In the genomic region with DNA sequence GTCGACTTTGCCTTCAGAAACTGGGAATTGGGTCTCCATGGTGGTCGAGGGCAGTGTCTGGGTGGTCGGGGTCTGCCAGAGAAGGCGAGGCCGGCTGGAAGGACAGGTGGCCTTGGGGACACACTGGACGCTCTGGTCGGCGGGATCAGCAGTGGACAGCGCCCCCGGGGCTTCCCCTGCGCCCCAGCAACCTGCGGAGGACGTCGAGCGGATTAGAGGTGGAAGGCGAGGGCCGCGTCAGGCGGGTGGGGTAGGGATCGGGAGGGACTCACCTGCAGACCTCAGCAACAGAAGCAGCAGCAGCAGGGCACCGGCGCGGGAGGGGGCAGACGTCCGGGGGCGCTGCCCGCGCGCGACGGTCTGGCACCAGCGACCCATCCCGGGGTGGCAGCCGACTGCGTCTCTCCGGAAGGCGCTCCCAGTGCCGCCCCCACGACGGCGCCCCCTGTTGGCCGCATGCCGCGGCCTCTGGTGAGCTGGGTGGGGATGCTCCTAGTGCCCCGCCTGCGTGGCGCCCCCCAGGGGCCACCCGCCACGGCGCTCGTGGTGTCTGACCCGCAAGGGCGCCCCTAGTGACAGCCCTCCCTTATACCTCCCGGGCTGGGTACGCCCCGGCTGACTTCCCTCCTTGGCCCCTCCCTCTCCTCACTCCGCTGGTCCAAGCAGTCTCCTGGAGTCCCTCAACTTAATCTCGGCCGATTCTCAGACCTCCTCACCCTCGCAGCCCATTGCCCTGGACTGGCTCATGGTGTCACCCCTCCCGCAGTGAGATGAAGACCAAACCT, we compare ENCODE assay signal across 10 cellular contexts. TPM values are rescaled to one million over a fixed set of nuclear protein-coding genes. Genes with fewer than 3 reads are reported as not detected.
DNase-seq lines count a peak whose midpoint lies in the region; ATAC-seq and TF ChIP-seq lines count a peak whose summit lies in the region.
"Had no signal": no experiment of that assay in that cellular context is flagged by ENCODE, and none has a peak within 500 bp of the region (broad histone marks: within the 10 kb centered on the region; RNA-seq: fewer than 3 reads in every experiment).

PRSS50 (minus strand) TSS at position 423 of the 785 bp plus-strand sequence; CDS start at position 378, 45 bp downstream.

- intact Hi-C loops in PC-9 (cut with micrococcal nuclease; ENCODE audit: unreplicated experiment), result no loop called here

- peaks cover 0 to 25% (median 23%) of the 10 kb centered on the region in 3 donors for H3K27me3 Mint-ChIP-seq in naive B cell

- CTCF ChIA-PET in PC-9 (lab: Charles Lee), result no interaction called here

- H2AFZ ChIP-seq in GM23248, result no peak within 1 kb of the TSS
- H2AFZ ChIP-seq in PC-9, result no peak within 1 kb of the TSS

- H3K4me1 ChIP-seq in GM23248 (ENCODE audit: insufficient read depth) (no peaks in the 10 kb centered on the region), PC-9 (replicated peaks; ENCODE audit: insufficient read depth) (no peaks in the 10 kb centered on the region)

- H3K36me3 ChIP-seq in GM23248 (ENCODE audit: low read depth), result no peaks in the 10 kb centered on the region
- no peaks in the 10 kb centered on the region for H3K36me3 ChIP-seq in PC-9 (ENCODE audit: low read depth)
- H3K36me3 ChIP-seq: neutrophil had no signal

- H3K4me2 ChIP-seq in GM23248 (ENCODE audit: unreplicated experiment) (no peak within 1 kb of the TSS), PC-9 (no peak within 1 kb of the TSS)

- H3K27ac ChIP-seq in GM23248 (no peak within 1 kb of the TSS), PC-9 (no peak within 1 kb of the TSS)
- H3K27ac ChIP-seq: neutrophil had no signal

- H3K9me2 ChIP-seq in GM23248 (ENCODE audit: insufficient read depth), result no peaks in the 10 kb centered on the region
- H3K9me2 ChIP-seq in PC-9 (ENCODE audit: insufficient read depth), result no peaks in the 10 kb centered on the region

- TF ChIP-seq CTCF in AG09309 (IDR thresholded peaks at IDR 0.05; ENCODE audit: control insufficient read depth, insufficient read depth, low read depth, low read length, missing control alignments) (peak; percentile 25), PC-9 (conservative IDR thresholded peaks at IDR 0.05) (no peak; the same call in 1 of the 2 replicates)

- 53 to 73% methylated on average over 30 to 51 of the region's 61 CpGs for WGBS in GM23248 (ENCODE audit: low coverage in 1 of 2, low lambda C conversion rate in 2 of 2, missing lambda C conversion rate in 2 of 2), 2 experiments

- peaks cover 0 to 4% (median 0%) of the 10 kb centered on the region in 3 donors for H3K4me1 Mint-ChIP-seq in naive B cell

- no peak within 1 kb of the TSS for H3K4me3 Mint-ChIP-seq in naive B cell

- H3F3A ChIP-seq in GM23248 (ENCODE audit: insufficient read depth), result no peaks in the 10 kb centered on the region
- no peaks in the 10 kb centered on the region for H3F3A ChIP-seq in PC-9 (ENCODE audit: insufficient read depth, low read depth)

- H3K36me3 Mint-ChIP-seq in naive B cell, result peaks cover 0 to 4% of the 10 kb centered on the region in 2 donors

- ATAC-seq in naive B cell (ENCODE audit: low read depth in 2 of 2), result peak; percentile 60 to 62
- no peak for ATAC-seq in GM21528 (IDR thresholded peaks at IDR 0.05; ENCODE audit: low FRiP score, unreplicated experiment)

- peak within 1 kb of the TSS in 1 of 6 donors; percentile 63 for H3K27ac Mint-ChIP-seq in naive B cell

- no peaks in the 10 kb centered on the region for H3K9me3 ChIP-seq in GM23248 (ENCODE audit: low read depth)
- no peaks in the 10 kb centered on the region for H3K9me3 ChIP-seq in PC-9 (ENCODE audit: insufficient read depth, low read depth)
- H3K9me3 ChIP-seq: neutrophil had no signal

- POLR2A ChIA-PET in PC-9 (lab: Charles Lee; ENCODE audit: unreplicated experiment), result no interaction called here

- no peak within 1 kb of the TSS for H3K9ac ChIP-seq in GM23248

- peaks cover 0 to 7% (median 0%) of the 10 kb centered on the region in 7 donors for H3K9me3 Mint-ChIP-seq in naive B cell

- no peaks in the 10 kb centered on the region for H4K20me1 ChIP-seq in GM23248 (ENCODE audit: insufficient read depth)
- no peaks in the 10 kb centered on the region for H4K20me1 ChIP-seq in PC-9 (ENCODE audit: insufficient read depth)

- no TSS peak for BruUV-seq in PC-9 (replicated peaks; lab: Mats Ljungman, UMichigan)

- H3K27me3 ChIP-seq in GM23248 (replicated peaks; ENCODE audit: insufficient read depth) (0 out of 2 replicates have a peak, but pooled peaks cover 9% of the 10 kb centered on the region), PC-9 (ENCODE audit: insufficient read depth, low read depth) (no peaks in the 10 kb centered on the region)

- in situ Hi-C loops in GM23248 (cut with MboI), result loop anchor here (10.0 to 25.0 kb wide), 2 partner anchors 177 to 645 kb away; no protein-coding TSS in a partner anchor

- H3K79me2 ChIP-seq in GM23248 (ENCODE audit: insufficient read depth) (no peaks in the 10 kb centered on the region), PC-9 (ENCODE audit: low read depth) (no peaks in the 10 kb centered on the region)

- H3K4me3 ChIP-seq in AG09309 (ENCODE audit: control insufficient read depth, low read depth, low read length) (no peak within 1 kb of the TSS), GM23248 (no peak within 1 kb of the TSS), PC-9 (no peak within 1 kb of the TSS)

- DNase-seq in AG09309 (ENCODE audit: low read depth), result no peak
- peak; percentile 22 for DNase-seq in GM23248
- DNase-seq in activated naive CD4-positive, alpha-beta T cell treated with anti-CD3 and anti-CD28 coated beads, Interleukin-2, amount 50 U/mL, for 16 hours, result peak; percentile 35
- no peak for DNase-seq in naive B cell
- no peak for DNase-seq in DMS53 treated with DMSO at 0.1 percent for 48 hours (lab: John Stamatoyannopoulos, UW; ENCODE audit: unreplicated experiment)
- no peak for DNase-seq in PC-9
- no peak for DNase-seq in NOMO-1 treated with dmso at 0.1 percent for 144 hours (lab: John Stamatoyannopoulos, UW; ENCODE audit: unreplicated experiment)

RNA-seq across cellular contexts. Expression of gene PRSS50, which starts in this region (rescaled TPM):
- not detected in 2 replicates for total RNA-seq in GM23248 (2014; rRNA removed; shearing (Covaris generic))
- polyA plus RNA-seq in GM23248 (2016; fragmentation: Nextera tagmentation; extraction: Ambion mirVana), result not detected in 2 replicates
- not detected for polyA plus RNA-seq in naive B cell (ENCODE audit: low read depth in 6 of 6)
- 0.48 and 0.50 TPM in 2 replicates for total RNA-seq in PC-9 (2021)
- total RNA-seq: epithelial cell of proximal tubule had no signal

Comparison
In these comparisons a context has a peak if more than half of its experiments do, and no peak if none do; other contexts are left out.
1. Peak in DNase-seq in GM23248; RNA of the gene not detected or under 1 TPM.
2. Peak in ATAC-seq in naive B cell; RNA of the gene not detected or under 1 TPM.